In the genomic region with DNA sequence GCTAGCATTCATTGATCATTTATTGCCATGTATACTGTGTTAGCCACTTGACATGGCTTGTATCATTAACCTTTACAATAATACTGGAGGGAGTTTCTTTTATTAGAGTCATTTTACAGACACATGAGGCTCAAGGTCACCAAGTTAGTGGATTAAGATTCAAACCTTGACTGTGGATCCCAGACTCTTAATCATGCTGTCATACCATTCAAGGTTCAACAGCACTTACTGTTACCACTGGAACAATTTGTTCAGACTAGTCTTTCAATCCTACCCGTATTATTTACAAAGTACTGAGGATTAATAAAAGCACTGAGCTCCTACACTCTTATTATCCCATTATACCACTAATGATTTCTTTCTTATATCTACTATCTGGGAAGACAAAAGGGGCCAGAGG, we compare ENCODE assay signal across 8 cellular contexts. TPM values are rescaled to one million over a fixed set of nuclear protein-coding genes. Genes with fewer than 3 reads are reported as not detected.
DNase-seq lines count a peak whose midpoint lies in the region; ATAC-seq and TF ChIP-seq lines count a peak whose summit lies in the region.

No MANE protein-coding gene starts in this region.

- H3K4me3 ChIP-seq in BE2C (ENCODE audit: low read depth, low read length): peak overlapping the region; percentile 92
- H3K4me3 ChIP-seq in MM.1S (ENCODE audit: low read length): peak overlapping the region; percentile 86

- H3K36me3 Mint-ChIP-seq in dendritic cell treated with granulocyte-macrophage colony-stimulating factor and Interleukin-4, amounts not matched to agents 40 ng/mL and 50 ng/mL, for 4 days (ENCODE audit: low read depth): peaks cover 55% of the 10 kb centered on the region
- peaks cover 29% of the 10 kb centered on the region for H3K36me3 Mint-ChIP-seq in nephron (ENCODE audit: low read depth)

- peaks cover 6% of the 10 kb centered on the region for H3F3A ChIP-seq in MM.1S (ENCODE audit: insufficient read depth, low read length)

- no peaks in the 10 kb centered on the region for H3K9me3 Mint-ChIP-seq in dendritic cell treated with granulocyte-macrophage colony-stimulating factor and Interleukin-4, amounts not matched to agents 40 ng/mL and 50 ng/mL, for 4 days
- no peaks in the 10 kb centered on the region for H3K9me3 Mint-ChIP-seq in nephron

- H3K4me3 Mint-ChIP-seq in dendritic cell treated with granulocyte-macrophage colony-stimulating factor and Interleukin-4, amounts not matched to agents 40 ng/mL and 50 ng/mL, for 4 days: peak overlapping the region; percentile 94
- H3K4me3 Mint-ChIP-seq in nephron: peak overlapping the region; percentile 87 to 92 (median 89)

- H3K36me3 ChIP-seq in BE2C (peaks cover 46% of the 10 kb centered on the region), MM.1S (replicated peaks; ENCODE audit: insufficient read depth, low read length) (peaks cover 4% of the 10 kb centered on the region; the same call in 1 of the 2 replicates)

- H3K4me2 ChIP-seq in MM.1S (ENCODE audit: low read depth, low read length): peak overlapping the region; percentile 71

- H3K27me3 ChIP-seq in BE2C: no peaks in the 10 kb centered on the region
- H3K27me3 ChIP-seq in MM.1S (replicated peaks; ENCODE audit: insufficient read depth, low read length): no peaks in the 10 kb centered on the region

- H3K9me3 ChIP-seq in BE2C (no peaks in the 10 kb centered on the region), MM.1S (replicated peaks; ENCODE audit: insufficient read depth, low read length) (no peaks in the 10 kb centered on the region)

- peak overlapping the region; percentile 99 for H3K27ac Mint-ChIP-seq in dendritic cell treated with granulocyte-macrophage colony-stimulating factor and Interleukin-4, amounts not matched to agents 40 ng/mL and 50 ng/mL, for 4 days
- H3K27ac Mint-ChIP-seq in nephron: peak overlapping the region; percentile 83 to 95 (median 89)

- TF ChIP-seq CTCF in BE2C (IDR thresholded peaks at IDR 0.05; ENCODE audit: low read depth, low read length) (no peak), MM.1S (IDR thresholded peaks at IDR 0.05; ENCODE audit: low read length) (no peak), nephron (IDR thresholded peaks at IDR 0.05; ENCODE audit: unreplicated experiment in 3 of 3) (no peak)

- no peaks in the 10 kb centered on the region for H3K27me3 Mint-ChIP-seq in dendritic cell treated with granulocyte-macrophage colony-stimulating factor and Interleukin-4, amounts not matched to agents 40 ng/mL and 50 ng/mL, for 4 days
- H3K27me3 Mint-ChIP-seq in nephron (ENCODE audit: low read depth): no peaks in the 10 kb centered on the region

- H3K9me2 ChIP-seq in MM.1S (replicated peaks; ENCODE audit: insufficient read depth, low read length): no peaks in the 10 kb centered on the region

- intact Hi-C loops in dendritic cell treated with granulocyte-macrophage colony-stimulating factor and Interleukin-4, amounts not matched to agents 40 ng/mL and 50 ng/mL, for 4 days (cut with micrococcal nuclease): loop anchor here (2.0 to 10.0 kb wide), 5 partner anchors 39 to 211 kb away; a partner anchor contains a TSS

- H4K20me1 ChIP-seq in MM.1S (ENCODE audit: insufficient read depth, low read length): no peaks in the 10 kb centered on the region

- H3K79me2 ChIP-seq in MM.1S (ENCODE audit: low read length): peaks cover 35% of the 10 kb centered on the region

- peak overlapping the region; percentile 56 for H3K9ac ChIP-seq in MM.1S (ENCODE audit: low read length)

- H3K4me1 ChIP-seq in BE2C: peaks cover 16% of the 10 kb centered on the region
- peaks cover 8% of the 10 kb centered on the region for H3K4me1 ChIP-seq in MM.1S (ENCODE audit: low read length)

- H3K4me1 Mint-ChIP-seq in dendritic cell treated with granulocyte-macrophage colony-stimulating factor and Interleukin-4, amounts not matched to agents 40 ng/mL and 50 ng/mL, for 4 days (ENCODE audit: low read depth): peaks cover 34% of the 10 kb centered on the region
- H3K4me1 Mint-ChIP-seq in nephron: peaks cover 27% of the 10 kb centered on the region

- DNase-seq in BE2C: no peak
- DNase-seq in MM.1S: no peak
- DNase-seq in T-helper 9 cell: no peak
- no peak for DNase-seq in AG20443 (ENCODE audit: low spot score)
- no peak for DNase-seq in NCI-H1694 treated with DMSO at 0.1 percent for 48 hours (lab: John Stamatoyannopoulos, UW)

- no peak overlapping the region for H3K27ac ChIP-seq in MM.1S (ENCODE audit: low read length)

- ATAC-seq in GM21723 (IDR thresholded peaks at IDR 0.05; ENCODE audit: unreplicated experiment): no peak

- no peak overlapping the region for H2AFZ ChIP-seq in MM.1S (ENCODE audit: low read length)

RNA-seq across cellular contexts. Expression of a gene that starts 1.2 kb away (rescaled TPM):
- polyA plus RNA-seq in BE2C (2012; ENCODE audit: insufficient read depth, insufficient read length, low read depth): 175 TPM

RNA-seq across cellular contexts. Expression of a gene that starts 15.6 kb away (rescaled TPM):
- polyA plus RNA-seq in BE2C (2012; ENCODE audit: insufficient read depth, insufficient read length, low read depth): 48.4 TPM

RNA-seq across cellular contexts. Expression of a gene that starts 26.8 kb away (rescaled TPM):
- polyA plus RNA-seq in BE2C (2012; ENCODE audit: insufficient read depth, insufficient read length, low read depth): 0.32 TPM
